1 cellular context compared by ENCODE assay signal in the genomic region with DNA sequence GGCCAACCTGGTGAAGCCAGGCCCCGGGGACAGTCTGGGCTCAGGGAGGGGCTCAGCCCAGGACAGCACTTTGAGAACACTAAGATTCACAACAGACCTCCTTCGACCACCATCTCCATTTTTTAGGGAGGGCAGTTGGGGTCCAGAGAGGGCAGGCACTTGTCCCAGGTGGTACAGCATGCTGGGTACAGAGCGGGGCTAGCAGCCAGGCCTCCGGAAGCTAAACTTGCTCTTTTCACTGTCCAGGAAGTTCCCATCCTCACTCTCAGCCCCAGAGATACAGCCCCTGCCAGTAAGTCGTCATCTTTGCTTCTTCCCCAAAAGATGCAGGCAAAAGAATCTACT.
TF ChIP-seq lines count a peak whose summit lies in the region.

No MANE protein-coding gene starts in this region.

TF ChIP-seq in K562, 482 proteins besides CTCF, POLR2A, EP300 and RAD21:
- TF ChIP-seq ARNT (IDR thresholded peaks at IDR 0.05) (no peak), SRSF1 (IDR thresholded peaks at IDR 0.05; ENCODE audit: low read depth, low read length) (no peak), PPARD (CRISPR knock-in tag; IDR thresholded peaks at IDR 0.05) (no peak)
- TF ChIP-seq, protein P1, sequence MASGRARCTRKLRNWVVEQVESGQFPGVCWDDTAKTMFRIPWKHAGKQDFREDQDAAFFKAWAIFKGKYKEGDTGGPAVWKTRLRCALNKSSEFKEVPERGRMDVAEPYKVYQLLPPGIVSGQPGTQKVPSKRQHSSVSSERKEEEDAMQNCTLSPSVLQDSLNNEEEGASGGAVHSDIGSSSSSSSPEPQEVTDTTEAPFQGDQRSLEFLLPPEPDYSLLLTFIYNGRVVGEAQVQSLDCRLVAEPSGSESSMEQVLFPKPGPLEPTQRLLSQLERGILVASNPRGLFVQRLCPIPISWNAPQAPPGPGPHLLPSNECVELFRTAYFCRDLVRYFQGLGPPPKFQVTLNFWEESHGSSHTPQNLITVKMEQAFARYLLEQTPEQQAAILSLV (tag; IDR thresholded peaks at IDR 0.05): no peak
